In genomic region chr1:159917533-159917932, GRCh38 we compare ENCODE assay signal across 12 cellular contexts. TPM values are rescaled to one million over a fixed set of nuclear protein-coding genes. Genes with fewer than 3 reads are reported as not detected.
DNase-seq lines count a peak whose midpoint lies in the region; ATAC-seq, FAIRE-seq and TF ChIP-seq lines count a peak whose summit lies in the region.
"Had no signal": no experiment of that assay in that cellular context is flagged by ENCODE, and none has a peak within 500 bp of the region (broad histone marks: within the 10 kb centered on the region; RNA-seq: fewer than 3 reads in every experiment).

No MANE protein-coding gene starts in this region.

- H3K4me3 Mint-ChIP-seq in stimulated activated naive CD8-positive, alpha-beta T cell treated with anti-CD3 and anti-CD28 coated beads, Interleukin-15, Interleukin-2, amounts not matched to agents 100 ng/mL and 50 ng/mL, for 24 hours: no peak overlapping the region
- H3K4me3 Mint-ChIP-seq in stimulated activated naive CD8-positive, alpha-beta T cell treated with anti-CD3 and anti-CD28 coated beads, Interleukin-15, amount 100 ng/mL, for 72 hours: no peak overlapping the region
- H3K4me3 Mint-ChIP-seq in activated T-helper 2 cell treated with anti-CD3 and anti-CD28 coated beads, Interferon-gamma antibody, Interleukin-2, Interleukin-4, amounts not matched to agents 10 μg/mL and 5 μg/mL and 100 μg/mL, durations not matched to agents 14 hours and 24 hours and 36 hours (ENCODE audit: low read depth): no peak overlapping the region

- peak overlapping the region; percentile 82 for H3K27ac Mint-ChIP-seq in stimulated activated naive CD8-positive, alpha-beta T cell treated with anti-CD3 and anti-CD28 coated beads, Interleukin-15, Interleukin-2, amounts not matched to agents 100 ng/mL and 50 ng/mL, for 24 hours
- H3K27ac Mint-ChIP-seq in stimulated activated naive CD8-positive, alpha-beta T cell treated with anti-CD3 and anti-CD28 coated beads, Interleukin-15, amount 100 ng/mL, for 72 hours: peak overlapping the region in 1 of 2 donors; percentile 69
- H3K27ac Mint-ChIP-seq in activated T-helper 2 cell treated with anti-CD3 and anti-CD28 coated beads, Interferon-gamma antibody, Interleukin-2, Interleukin-4, amounts not matched to agents 10 μg/mL and 5 μg/mL and 100 μg/mL, durations not matched to agents 14 hours and 24 hours and 36 hours: peak overlapping the region; percentile 38

- H3K27me3 Mint-ChIP-seq in stimulated activated naive CD8-positive, alpha-beta T cell treated with anti-CD3 and anti-CD28 coated beads, Interleukin-15, Interleukin-2, amounts not matched to agents 100 ng/mL and 50 ng/mL, for 24 hours: no peaks in the 10 kb centered on the region
- no peaks in the 10 kb centered on the region for H3K27me3 Mint-ChIP-seq in stimulated activated naive CD8-positive, alpha-beta T cell treated with anti-CD3 and anti-CD28 coated beads, Interleukin-15, amount 100 ng/mL, for 72 hours
- H3K27me3 Mint-ChIP-seq in activated T-helper 2 cell treated with anti-CD3 and anti-CD28 coated beads, Interferon-gamma antibody, Interleukin-2, Interleukin-4, amounts not matched to agents 10 μg/mL and 5 μg/mL and 100 μg/mL, durations not matched to agents 14 hours and 24 hours and 36 hours (ENCODE audit: low read depth): no peaks in the 10 kb centered on the region

- H3K9me3 Mint-ChIP-seq in stimulated activated naive CD8-positive, alpha-beta T cell treated with anti-CD3 and anti-CD28 coated beads, Interleukin-15, Interleukin-2, amounts not matched to agents 100 ng/mL and 50 ng/mL, for 24 hours: no peaks in the 10 kb centered on the region
- no peaks in the 10 kb centered on the region for H3K9me3 Mint-ChIP-seq in stimulated activated naive CD8-positive, alpha-beta T cell treated with anti-CD3 and anti-CD28 coated beads, Interleukin-15, amount 100 ng/mL, for 72 hours
- no peaks in the 10 kb centered on the region for H3K9me3 Mint-ChIP-seq in activated T-helper 2 cell treated with anti-CD3 and anti-CD28 coated beads, Interferon-gamma antibody, Interleukin-2, Interleukin-4, amounts not matched to agents 10 μg/mL and 5 μg/mL and 100 μg/mL, durations not matched to agents 14 hours and 24 hours and 36 hours

- TF ChIP-seq CTCF in GM20000 (IDR thresholded peaks at IDR 0.05; ENCODE audit: extremely low read depth, missing control alignments): no peak

- no peak for FAIRE-seq in HTR-8/SVneo (lab: Jason Lieb, UNC)
- FAIRE-seq: D721Med had no signal

- no peak for ATAC-seq in stimulated activated naive CD8-positive, alpha-beta T cell treated with anti-CD3 and anti-CD28 coated beads, Interleukin-15, amount 100 ng/mL, for 72 hours
- no peak for ATAC-seq in HG02852 (IDR thresholded peaks at IDR 0.05; ENCODE audit: unreplicated experiment)
- ATAC-seq: mucosa of descending colon had no signal

- intact Hi-C loops in activated T-helper 2 cell treated with anti-CD3 and anti-CD28 coated beads, Interferon-gamma antibody, Interleukin-2, Interleukin-4, amounts not matched to agents 10 μg/mL and 5 μg/mL and 100 μg/mL, durations not matched to agents 14 hours and 24 hours and 36 hours (cut with micrococcal nuclease): no loop called here

- peaks cover 67% of the 10 kb centered on the region for H3K4me1 Mint-ChIP-seq in stimulated activated naive CD8-positive, alpha-beta T cell treated with anti-CD3 and anti-CD28 coated beads, Interleukin-15, Interleukin-2, amounts not matched to agents 100 ng/mL and 50 ng/mL, for 24 hours (ENCODE audit: low read depth)
- peaks cover 83% of the 10 kb centered on the region for H3K4me1 Mint-ChIP-seq in stimulated activated naive CD8-positive, alpha-beta T cell treated with anti-CD3 and anti-CD28 coated beads, Interleukin-15, amount 100 ng/mL, for 72 hours
- H3K4me1 Mint-ChIP-seq in activated T-helper 2 cell treated with anti-CD3 and anti-CD28 coated beads, Interferon-gamma antibody, Interleukin-2, Interleukin-4, amounts not matched to agents 10 μg/mL and 5 μg/mL and 100 μg/mL, durations not matched to agents 14 hours and 24 hours and 36 hours (ENCODE audit: low read depth): peaks cover 48% of the 10 kb centered on the region

- peaks cover 69% of the 10 kb centered on the region for H3K36me3 Mint-ChIP-seq in stimulated activated naive CD8-positive, alpha-beta T cell treated with anti-CD3 and anti-CD28 coated beads, Interleukin-15, Interleukin-2, amounts not matched to agents 100 ng/mL and 50 ng/mL, for 24 hours (ENCODE audit: low read depth)
- H3K36me3 Mint-ChIP-seq in activated T-helper 2 cell treated with anti-CD3 and anti-CD28 coated beads, Interferon-gamma antibody, Interleukin-2, Interleukin-4, amounts not matched to agents 10 μg/mL and 5 μg/mL and 100 μg/mL, durations not matched to agents 14 hours and 24 hours and 36 hours (ENCODE audit: low read depth): peaks cover 81% of the 10 kb centered on the region

- DNase-seq in stimulated activated naive CD8-positive, alpha-beta T cell treated with anti-CD3 and anti-CD28 coated beads, Interleukin-15, amount 100 ng/mL, for 72 hours: no peak
- DNase-seq in activated T-helper 2 cell treated with anti-CD3 and anti-CD28 coated beads, Interferon-gamma antibody, Interleukin-2, Interleukin-4, amounts not matched to agents 10 μg/mL and 5 μg/mL and 100 μg/mL, durations not matched to agents 14 hours and 24 hours and 36 hours (ENCODE audit: low spot score): no peak
- peak; percentile 40 for DNase-seq in mucosa of gallbladder (ENCODE audit: low spot score)
- DNase-seq in stimulated activated naive CD4-positive, alpha-beta T cell treated with Interleukin-2 at 50 U/mL for 16 hours (lab: John Stamatoyannopoulos, UW): no peak
- no peak for DNase-seq in HTR-8/SVneo (ENCODE audit: insufficient read length, low spot score)
- DNase-seq in GM20000 (ENCODE audit: low spot score): no peak
- DNase-seq: heart right ventricle, mucosa of descending colon, NCI-H524 had no signal

RNA-seq across cellular contexts. Expression of gene TAGLN2, which starts 7.8 kb away (rescaled TPM):
- 558 and 578 TPM in 2 replicates for total RNA-seq in activated T-helper 2 cell treated with anti-CD3 and anti-CD28 coated beads, Interferon-gamma antibody, Interleukin-2, Interleukin-4, amounts not matched to agents 10 μg/mL and 5 μg/mL and 100 μg/mL, durations not matched to agents 14 hours and 24 hours and 36 hours
- 205 TPM for total RNA-seq in mucosa of gallbladder

RNA-seq across cellular contexts. Expression of gene CFAP45, which starts 17.6 kb away (rescaled TPM):
- total RNA-seq in activated T-helper 2 cell treated with anti-CD3 and anti-CD28 coated beads, Interferon-gamma antibody, Interleukin-2, Interleukin-4, amounts not matched to agents 10 μg/mL and 5 μg/mL and 100 μg/mL, durations not matched to agents 14 hours and 24 hours and 36 hours: 1.5 and 2.3 TPM in 2 replicates
- total RNA-seq in mucosa of gallbladder: 0.37 TPM

RNA-seq across cellular contexts. Expression of gene IGSF9, which starts 27.9 kb away (rescaled TPM):
- total RNA-seq in activated T-helper 2 cell treated with anti-CD3 and anti-CD28 coated beads, Interferon-gamma antibody, Interleukin-2, Interleukin-4, amounts not matched to agents 10 μg/mL and 5 μg/mL and 100 μg/mL, durations not matched to agents 14 hours and 24 hours and 36 hours: not detected in 2 replicates
- total RNA-seq in mucosa of gallbladder: 12.4 TPM

RNA-seq across cellular contexts. Expression of gene SLAMF9, which starts 36.5 kb away (rescaled TPM):
- not detected in 2 replicates for total RNA-seq in activated T-helper 2 cell treated with anti-CD3 and anti-CD28 coated beads, Interferon-gamma antibody, Interleukin-2, Interleukin-4, amounts not matched to agents 10 μg/mL and 5 μg/mL and 100 μg/mL, durations not matched to agents 14 hours and 24 hours and 36 hours
- not detected for total RNA-seq in mucosa of gallbladder
- total RNA-seq: heart right ventricle, mucosa of descending colon had no signal

RNA-seq across cellular contexts. Expression of gene VSIG8, which starts 55.1 kb away (rescaled TPM):
- not detected in 2 replicates for total RNA-seq in activated T-helper 2 cell treated with anti-CD3 and anti-CD28 coated beads, Interferon-gamma antibody, Interleukin-2, Interleukin-4, amounts not matched to agents 10 μg/mL and 5 μg/mL and 100 μg/mL, durations not matched to agents 14 hours and 24 hours and 36 hours
- total RNA-seq in mucosa of gallbladder: not detected
- total RNA-seq: heart right ventricle, mucosa of descending colon had no signal

Comparison
In these comparisons a context has a peak if more than half of its experiments do, and no peak if none do; other contexts are left out.
1. RNA of gene IGSF9, which starts 27.9 kb away (total RNA-seq): 12.4 TPM in mucosa of gallbladder (single experiment); not detected in activated T-helper 2 cell treated with anti-CD3 and anti-CD28 coated beads, Interferon-gamma antibody, Interleukin-2, Interleukin-4, amounts not matched to agents 10 μg/mL and 5 μg/mL and 100 μg/mL, durations not matched to agents 14 hours and 24 hours and 36 hours; every median in the first group is over 10 times any median in the second.